ENCODE assay signal across 8 cellular contexts in genomic region chr1:62508187-62508758, GRCh38.
DNase-seq lines count a peak whose midpoint lies in the region; ATAC-seq, FAIRE-seq and TF ChIP-seq lines count a peak whose summit lies in the region.

No MANE protein-coding gene starts in this region.

- no peak for ATAC-seq in HG03139 (IDR thresholded peaks at IDR 0.05; ENCODE audit: unreplicated experiment)

- H3K36me3 ChIP-seq in bronchial epithelial cell (ENCODE audit: control insufficient read depth, insufficient read depth, low read length) = peaks cover 1% of the 10 kb centered on the region

- DNase-seq in AG08396 (ENCODE audit: low spot score) (peak; percentile 22), GM12865 (ENCODE audit: low read depth) (peak; percentile 57), NCI-H2196 (lab: John Stamatoyannopoulos, UW; ENCODE audit: unreplicated experiment) (peak; percentile 39), bronchial epithelial cell (ENCODE audit: low read depth) (peak; percentile 50), medulla oblongata (ENCODE audit: extremely low spot score) (peak; percentile 58), activated T-cell treated with anti-CD3 and anti-CD28 coated beads for 4 hours (no peak)
- DNase-seq in stimulated activated CD4-positive, alpha-beta T cell treated with anti-CD3 and anti-CD28 coated beads, Interleukin-15, amount 100 ng/mL, for 24 hours = no peak

- peak; percentile 42 for TF ChIP-seq CTCF in GM12865 (IDR thresholded peaks at IDR 0.05; ENCODE audit: insufficient read depth, low read depth, low read length, missing control alignments)
- peak; percentile 35 for TF ChIP-seq CTCF in bronchial epithelial cell (IDR thresholded peaks at IDR 0.05; ENCODE audit: insufficient read depth, low read length, severe bottlenecking)

- FAIRE-seq in bronchial epithelial cell (lab: Jason Lieb, UNC) = no peak

- no peaks in the 10 kb centered on the region for H3K27me3 ChIP-seq in bronchial epithelial cell (ENCODE audit: control insufficient read depth, insufficient read depth, low read length)

- H3K4me3 ChIP-seq in GM12865 (ENCODE audit: low read depth, low read length) (no peak overlapping the region), bronchial epithelial cell (ENCODE audit: low read depth, low read length) (no peak overlapping the region)

Comparison
In these comparisons a context has a peak if more than half of its experiments do, and no peak if none do; other contexts are left out.
1. DNase-seq: peak in AG08396 (single experiment), GM12865 (single experiment), NCI-H2196 (single experiment), bronchial epithelial cell (single experiment) and medulla oblongata (single experiment); none in activated T-cell treated with anti-CD3 and anti-CD28 coated beads for 4 hours (single experiment) and stimulated activated CD4-positive, alpha-beta T cell treated with anti-CD3 and anti-CD28 coated beads, Interleukin-15, amount 100 ng/mL, for 24 hours (single experiment).